ENCODE assay signal across 1 cellular context in genomic region chr7:93231799-93232672, GRCh38.
TF ChIP-seq lines count a peak whose summit lies in the region.

VPS50 (plus strand) TSS chr7:93232366; CDS start chr7:93232468, 102 bp downstream.

TF ChIP-seq in K562, 482 proteins besides CTCF, POLR2A, EP300 and RAD21 (continued from another document and continues in another):
- TF ChIP-seq HDAC6 (IDR thresholded peaks at IDR 0.05; ENCODE audit: low read depth, low read length) (no peak), BCLAF1 (IDR thresholded peaks at IDR 0.05; ENCODE audit: borderline replicate concordance in 1 of 2, control insufficient read depth in 1 of 2, low read depth in 2 of 2, low read length in 1 of 2) (0 out of 4 replicates have a peak, but pooled peaks of 1 of the 2 experiments have one; percentile 42), HNRNPL (IDR thresholded peaks at IDR 0.05; ENCODE audit: low read depth, low read length) (no peak), ARID3A (IDR thresholded peaks at IDR 0.05; ENCODE audit: borderline replicate concordance, low read depth, low read length) (no peak), HCFC1 (IDR thresholded peaks at IDR 0.05; ENCODE audit: low read depth, low read length) (peak; percentile 99), PHTF2 (CRISPR knock-in tag; IDR thresholded peaks at IDR 0.05) (no peak), ZNF507 (tag; conservative IDR thresholded peaks at IDR 0.05) (no peak), YY1 (IDR thresholded peaks at IDR 0.05; ENCODE audit: borderline replicate concordance in 1 of 3, control insufficient read depth in 1 of 3, extremely low read depth in 1 of 3, insufficient read depth in 3 of 3, insufficient read length in 1 of 3, insufficient replicate concordance in 2 of 3, low read depth in 1 of 3, low read length in 2 of 3) (peak; percentile 76 to 99 (median 96)), TSC22D4 (tag; IDR thresholded peaks at IDR 0.05) (no peak), NFYB (IDR thresholded peaks at IDR 0.05; ENCODE audit: extremely low read depth, insufficient read length) (no peak), ZHX1 (conservative IDR thresholded peaks at IDR 0.05; ENCODE audit: low read length) (no peak), MEIS2 (IDR thresholded peaks at IDR 0.05; ENCODE audit: partially characterized antibody) (no peak), FOXJ2 (tag; IDR thresholded peaks at IDR 0.05) (peak; percentile 90), COPS2 (conservative IDR thresholded peaks at IDR 0.05) (no peak), ZNF184 (CRISPR knock-in tag; IDR thresholded peaks at IDR 0.05) (no peak), DACH1 (IDR thresholded peaks at IDR 0.05; ENCODE audit: partially characterized antibody) (peak; percentile 83), ZBTB40 (IDR thresholded peaks at IDR 0.05) (peak; percentile 47; the same call in 1 of the 2 replicates), ZBTB40 (CRISPR knock-in tag; IDR thresholded peaks at IDR 0.05) (no peak), PML (IDR thresholded peaks at IDR 0.05; ENCODE audit: low read length) (no peak; the same call in 1 of the 2 replicates), NKRF (IDR thresholded peaks at IDR 0.05; ENCODE audit: borderline replicate concordance) (peak; percentile 96), ELF4 (CRISPR knock-in tag; IDR thresholded peaks at IDR 0.05) (no peak), POLR2AphosphoS2 (IDR thresholded peaks at IDR 0.05; ENCODE audit: low read length) (no peak), ELK3 (CRISPR knock-in tag; IDR thresholded peaks at IDR 0.05) (no peak), ZFP1 (CRISPR knock-in tag; IDR thresholded peaks at IDR 0.05) (no peak), FOS (IDR thresholded peaks at IDR 0.05; ENCODE audit: extremely low read depth, insufficient read length) (no peak), ATF6 (CRISPR knock-in tag; IDR thresholded peaks at IDR 0.05) (no peak; the same call in 1 of the 2 replicates), NFATC3 (IDR thresholded peaks at IDR 0.05) (0 out of 2 replicates have a peak, but pooled peaks have one; percentile 15)
